In the genomic region with DNA sequence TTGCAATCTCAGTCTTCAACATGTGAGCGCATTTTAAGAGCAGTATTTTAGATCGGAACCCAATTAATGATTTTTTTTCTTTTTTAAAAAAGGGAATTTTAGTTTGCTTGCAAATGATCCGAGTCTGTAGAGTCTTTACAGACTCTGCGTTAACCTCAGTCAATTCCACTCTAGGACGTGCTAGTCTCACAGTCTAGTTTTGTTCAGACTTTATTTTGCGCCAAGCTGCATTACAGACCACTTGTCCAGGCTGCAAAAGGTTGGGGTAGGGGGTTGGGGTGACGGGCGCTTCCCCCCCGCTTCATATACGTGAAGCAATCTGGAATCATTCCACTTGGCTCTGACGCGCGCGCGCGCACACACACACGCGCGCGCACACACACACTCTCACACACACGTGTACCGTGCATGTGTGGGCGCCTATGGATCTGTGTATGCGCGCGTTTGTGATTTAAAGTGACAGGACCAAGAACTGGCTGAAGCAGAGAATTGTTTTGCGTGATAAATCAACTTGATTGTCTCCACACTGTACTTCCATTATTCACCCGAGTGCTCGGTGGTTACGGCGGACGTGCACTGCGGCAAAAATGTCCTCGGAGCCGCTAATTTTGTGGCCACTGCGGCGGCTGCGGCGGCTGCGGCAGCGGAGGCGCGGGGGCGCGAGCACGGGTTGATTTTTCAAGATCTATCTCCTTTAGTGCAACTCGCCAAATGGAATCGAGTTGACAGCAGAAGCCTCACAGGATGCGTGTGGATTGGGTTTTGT, we compare ENCODE assay signal across 1 cellular context.
TF ChIP-seq lines count a peak whose summit lies in the region.

No MANE protein-coding gene starts in this region.

TF ChIP-seq in K562, 482 proteins besides CTCF, POLR2A, EP300 and RAD21 (continued from another document and continues in another):
- TF ChIP-seq MGA (IDR thresholded peaks at IDR 0.05) = peak; percentile 57
- peak; percentile 44; the same call in 1 of the 2 replicates for TF ChIP-seq PHF8 (IDR thresholded peaks at IDR 0.05; ENCODE audit: borderline replicate concordance, low read length)
- TF ChIP-seq, protein P1, sequence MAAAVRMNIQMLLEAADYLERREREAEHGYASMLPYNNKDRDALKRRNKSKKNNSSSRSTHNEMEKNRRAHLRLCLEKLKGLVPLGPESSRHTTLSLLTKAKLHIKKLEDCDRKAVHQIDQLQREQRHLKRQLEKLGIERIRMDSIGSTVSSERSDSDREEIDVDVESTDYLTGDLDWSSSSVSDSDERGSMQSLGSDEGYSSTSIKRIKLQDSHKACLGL (CRISPR knock-in tag; IDR thresholded peaks at IDR 0.05; ENCODE audit: borderline replicate concordance, poor library complexity, severe bottlenecking) = no peak
- no peak for TF ChIP-seq CAMTA2 (CRISPR knock-in tag; conservative IDR thresholded peaks at IDR 0.05)
- no peak for TF ChIP-seq FOXM1 (IDR thresholded peaks at IDR 0.05; ENCODE audit: low read depth)
- TF ChIP-seq FOXM1 (CRISPR knock-in tag; IDR thresholded peaks at IDR 0.05; ENCODE audit: low read depth) = no peak
- TF ChIP-seq SLC30A9 (CRISPR knock-in tag; IDR thresholded peaks at IDR 0.05) = no peak
- TF ChIP-seq MXI1 (IDR thresholded peaks at IDR 0.05; ENCODE audit: low read depth, low read length) = 0 out of 2 replicates have a peak, but pooled peaks have one; percentile 19
- peak; percentile 12; the same call in 1 of the 2 replicates for TF ChIP-seq TCF3 (CRISPR knock-in tag; IDR thresholded peaks at IDR 0.05)
- no peak for TF ChIP-seq HIVEP1 (CRISPR knock-in tag; IDR thresholded peaks at IDR 0.05)
- TF ChIP-seq PKNOX1 (IDR thresholded peaks at IDR 0.05) = peak; percentile 45; the same call in 1 of the 2 replicates
- TF ChIP-seq TSC22D4 (tag; IDR thresholded peaks at IDR 0.05) = no peak
- no peak for TF ChIP-seq ZNF57 (CRISPR knock-in tag; IDR thresholded peaks at IDR 0.05)
- TF ChIP-seq DNMT1 (IDR thresholded peaks at IDR 0.05) = no peak
- no peak for TF ChIP-seq KLF13 (tag; IDR thresholded peaks at IDR 0.05; ENCODE audit: borderline replicate concordance, low read depth)
- no peak for TF ChIP-seq RBM14 (IDR thresholded peaks at IDR 0.05; ENCODE audit: borderline replicate concordance, insufficient read depth, low read depth, low read length)
- no peak for TF ChIP-seq REST (CRISPR knock-in tag; IDR thresholded peaks at IDR 0.05; ENCODE audit: low read depth)
- TF ChIP-seq CTBP1 (IDR thresholded peaks at IDR 0.05; ENCODE audit: borderline replicate concordance) = peak; percentile 39; the same call in 1 of the 2 replicates
- TF ChIP-seq ZZZ3 (IDR thresholded peaks at IDR 0.05) = no peak
- TF ChIP-seq TEAD2 (tag; IDR thresholded peaks at IDR 0.05) = no peak
- TF ChIP-seq FUS (optimal IDR thresholded peaks at IDR 0.05; ENCODE audit: low read depth, low read length) = no peak
- TF ChIP-seq MEF2D (tag; conservative IDR thresholded peaks at IDR 0.05; ENCODE audit: low read depth) = no peak
- TF ChIP-seq NR2C2 (CRISPR knock-in tag; IDR thresholded peaks at IDR 0.05) = no peak
- TF ChIP-seq NR2C2 (tag; IDR thresholded peaks at IDR 0.05) = no peak
- no peak for TF ChIP-seq WHSC1 (IDR thresholded peaks at IDR 0.05; ENCODE audit: low read length)
- TF ChIP-seq ZFP30 (CRISPR knock-in tag; IDR thresholded peaks at IDR 0.05; ENCODE audit: borderline replicate concordance) = no peak
- TF ChIP-seq, protein P2, sequence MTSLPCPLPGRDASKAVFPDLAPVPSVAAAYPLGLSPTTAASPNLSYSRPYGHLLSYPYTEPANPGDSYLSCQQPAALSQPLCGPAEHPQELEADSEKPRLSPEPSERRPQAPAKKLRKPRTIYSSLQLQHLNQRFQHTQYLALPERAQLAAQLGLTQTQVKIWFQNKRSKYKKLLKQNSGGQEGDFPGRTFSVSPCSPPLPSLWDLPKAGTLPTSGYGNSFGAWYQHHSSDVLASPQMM (CRISPR knock-in tag; IDR thresholded peaks at IDR 0.05) = no peak
- no peak for TF ChIP-seq BRCA1 (IDR thresholded peaks at IDR 0.05)
- TF ChIP-seq BRCA1 (CRISPR knock-in tag; IDR thresholded peaks at IDR 0.05) = no peak
- TF ChIP-seq ZNF197 (CRISPR knock-in tag; IDR thresholded peaks at IDR 0.05; ENCODE audit: low read depth) = no peak
- no peak for TF ChIP-seq HNRNPL (IDR thresholded peaks at IDR 0.05; ENCODE audit: low read depth, low read length)
- TF ChIP-seq PATZ1 (CRISPR knock-in tag; IDR thresholded peaks at IDR 0.05; ENCODE audit: borderline replicate concordance) = no peak
- TF ChIP-seq ZNF655 (CRISPR knock-in tag; IDR thresholded peaks at IDR 0.05) = no peak
- TF ChIP-seq TAF9B (IDR thresholded peaks at IDR 0.05; ENCODE audit: partially characterized antibody) = peak; percentile 36
- TF ChIP-seq ARNT (IDR thresholded peaks at IDR 0.05) = no peak
- TF ChIP-seq GTF2E2 (tag; IDR thresholded peaks at IDR 0.05) = no peak
